8 cellular contexts compared by ENCODE assay signal in the genomic region with DNA sequence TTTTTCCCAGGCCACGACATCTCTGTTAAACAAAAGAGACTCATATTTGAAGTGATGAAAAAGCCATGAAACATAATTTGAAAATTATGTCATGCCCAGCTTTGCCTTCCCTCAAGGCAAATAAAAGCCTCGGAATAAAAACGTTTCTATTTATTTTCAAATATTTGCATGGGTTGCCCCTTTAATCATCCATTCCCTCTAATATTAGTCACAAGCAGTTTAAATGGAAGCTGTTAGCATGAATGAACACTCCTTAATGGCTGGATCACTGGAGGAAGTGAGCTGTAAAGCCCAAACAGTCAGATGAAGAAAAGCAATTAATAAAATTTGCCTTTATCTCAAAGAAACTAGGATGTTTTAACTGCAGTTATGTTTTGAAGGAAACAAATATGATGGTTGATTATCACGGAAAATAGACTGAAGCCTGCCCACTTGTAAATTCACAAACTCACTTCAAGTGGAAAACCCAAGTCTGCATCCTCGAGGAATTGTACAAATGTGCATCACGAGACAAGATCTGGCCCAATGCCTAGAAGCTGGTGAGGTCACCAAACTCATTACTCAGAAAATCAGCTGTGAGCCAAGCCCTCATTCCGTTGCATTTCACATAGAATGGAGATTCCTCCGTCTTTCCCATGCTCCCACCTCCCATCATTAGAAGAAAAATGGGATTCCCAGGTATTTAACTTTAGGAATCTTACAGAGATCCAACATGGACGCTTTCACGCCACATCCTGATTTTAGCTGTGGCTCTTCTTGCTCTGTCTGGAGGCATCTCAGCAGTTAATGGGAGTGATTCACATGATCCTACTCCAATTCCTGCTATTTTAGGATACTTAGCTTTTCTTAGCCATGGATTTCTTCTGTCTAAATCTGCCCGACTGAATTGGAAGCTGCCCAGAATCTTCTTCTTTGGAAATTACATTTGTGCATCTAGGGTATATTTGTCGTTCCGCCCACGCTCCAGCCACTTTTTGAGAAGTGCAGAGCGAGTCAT.
DNase-seq lines count a peak whose midpoint lies in the region; ATAC-seq, FAIRE-seq and TF ChIP-seq lines count a peak whose summit lies in the region.

No MANE protein-coding gene starts in this region.

- CTCF ChIA-PET in BJ (lab: Yijun Ruan, JAX) (interaction anchor here (0.5 to 1.7 kb wide), 5 partner anchors 45 to 790 kb away, joined by 3 to 11 read pairs (median 3); no protein-coding TSS in a partner anchor), RWPE1 (lab: Yijun Ruan, JAX) (interaction anchor here (0.6 to 0.7 kb wide), 2 partner anchors 48 to 875 kb away, joined by 4 read pairs; no protein-coding TSS in a partner anchor)

- POLR2A ChIA-PET in BJ (lab: Charles Lee) (interaction anchor here (0.7 to 0.9 kb wide), 2 partner anchors 52 to 272 kb away, joined by 3 to 4 read pairs; partner anchors contain the start of gene ATXN1), RWPE1 (lab: Yijun Ruan, JAX; ENCODE audit: low non-redundant PET) (no interaction called here)

- WGBS in ovary, 3 donors, result 14 to 15% (median 14%) methylated on average over 15 of the region's 15 CpGs

- FAIRE-seq in GM12891 (lab: Jason Lieb, UNC), result no peak

- peaks cover 3% of the 10 kb centered on the region for H3K4me1 ChIP-seq in ovary (ENCODE audit: insufficient read depth)

- DNase-seq in BJ (ENCODE audit: low read depth) (peak; percentile 85), RWPE1 (ENCODE audit: low spot score) (peak; percentile 85), fibroblast of peridontal ligament (ENCODE audit: extremely low read depth) (peak; percentile 99), ovary (peak; percentile 47 to 64 (median 54)), NCI-H1417 treated with DMSO at 0.1 percent for 48 hours (lab: John Stamatoyannopoulos, UW) (no peak), GM12891 (ENCODE audit: insufficient read length, low spot score) (no peak)

- H3K27ac ChIP-seq in RWPE1, result peak overlapping the region; percentile 68
- H3K27ac ChIP-seq in ovary, result no peak overlapping the region

- intact Hi-C loops in ovary (cut with DNase I), result no loop called here

- TF ChIP-seq CTCF in BJ (IDR thresholded peaks at IDR 0.05; ENCODE audit: insufficient read depth, low read depth, low read length), result no peak
- no peak for TF ChIP-seq CTCF in RWPE1 (conservative IDR thresholded peaks at IDR 0.05; ENCODE audit: low read depth)
- TF ChIP-seq CTCF in ovary (IDR thresholded peaks at IDR 0.05), result no peak

- no peak for TF ChIP-seq EP300 in ovary (IDR thresholded peaks at IDR 0.05)

- no peaks in the 10 kb centered on the region for H3K9me3 ChIP-seq in ovary

- H3K4me3 ChIP-seq in BJ (ENCODE audit: low read depth, low read length), result peak overlapping the region; percentile 2; the same call in 1 of the 2 replicates
- no peak overlapping the region for H3K4me3 ChIP-seq in ovary

- no peak for TF ChIP-seq POLR2A in ovary (IDR thresholded peaks at IDR 0.05)
- no peak for TF ChIP-seq POLR2A in GM12891 (IDR thresholded peaks at IDR 0.05; ENCODE audit: low read depth, low read length)

- H3K27me3 ChIP-seq in BJ (ENCODE audit: control insufficient read depth, insufficient read depth, low read length), result no peaks in the 10 kb centered on the region
- H3K27me3 ChIP-seq in ovary, result no peaks in the 10 kb centered on the region

- ATAC-seq in HG03457 (IDR thresholded peaks at IDR 0.05; ENCODE audit: unreplicated experiment) (no peak), HG03045 (IDR thresholded peaks at IDR 0.05; ENCODE audit: unreplicated experiment) (no peak)

- H3K36me3 ChIP-seq in BJ (ENCODE audit: control insufficient read depth, insufficient read depth, low read length) (no peaks in the 10 kb centered on the region), ovary (no peaks in the 10 kb centered on the region)

TF ChIP-seq in GM12891, 5 proteins besides CTCF, POLR2A, EP300 and RAD21:
- TF ChIP-seq POLR2AphosphoS5 (IDR thresholded peaks at IDR 0.05; ENCODE audit: low read depth, low read length) (no peak), POU2F2 (IDR thresholded peaks at IDR 0.05; ENCODE audit: low read depth, low read length) (no peak), SPI1 (IDR thresholded peaks at IDR 0.05; ENCODE audit: low read depth, low read length) (no peak), TAF1 (IDR thresholded peaks at IDR 0.05; ENCODE audit: low read depth, low read length) (no peak), PAX5 (IDR thresholded peaks at IDR 0.05; ENCODE audit: insufficient read depth, low read length, severe bottlenecking) (no peak)
TF ChIP-seq in GM12891: peak in this region for 0.

Comparison
In these comparisons a context has a peak if more than half of its experiments do, and no peak if none do; other contexts are left out.
1. DNase-seq: peak in BJ (single experiment), RWPE1 (single experiment), fibroblast of peridontal ligament (single experiment) and ovary (5 of 5); none in NCI-H1417 treated with DMSO at 0.1 percent for 48 hours (single experiment) and GM12891 (single experiment).